ENCODE assay signal across 1 cellular context in genomic region chr1:21907737-21908136, GRCh38.
TF ChIP-seq lines count a peak whose summit lies in the region.

No MANE protein-coding gene starts in this region.

TF ChIP-seq in H1, 55 proteins besides CTCF, POLR2A, EP300 and RAD21 (continued from another document):
- TF ChIP-seq HDAC2 (IDR thresholded peaks at IDR 0.05; ENCODE audit: borderline replicate concordance in 1 of 2, low read depth in 2 of 2, low read length in 2 of 2) (no peak), SIN3A (conservative IDR thresholded peaks at IDR 0.05 in 1 of 2, IDR thresholded peaks at IDR 0.05 in 1 of 2; ENCODE audit: low read depth in 1 of 2, low read length in 2 of 2) (no peak), JUN (IDR thresholded peaks at IDR 0.05; ENCODE audit: low read depth, low read length) (no peak), SRF (IDR thresholded peaks at IDR 0.05; ENCODE audit: low read depth, low read length) (no peak), TCF12 (IDR thresholded peaks at IDR 0.05; ENCODE audit: low read depth, low read length) (no peak), YY1 (IDR thresholded peaks at IDR 0.05; ENCODE audit: low read depth, low read length) (no peak), CEBPB (IDR thresholded peaks at IDR 0.05; ENCODE audit: low read depth, low read length) (no peak), KDM1A (IDR thresholded peaks at IDR 0.05; ENCODE audit: borderline replicate concordance, low read length) (no peak), ZNF274 (IDR thresholded peaks at IDR 0.05; ENCODE audit: borderline replicate concordance, extremely low read depth, low read length) (no peak), USF2 (IDR thresholded peaks at IDR 0.05; ENCODE audit: low read length) (no peak), SUZ12 (IDR thresholded peaks at IDR 0.05; ENCODE audit: low read length) (no peak), TAF1 (IDR thresholded peaks at IDR 0.05; ENCODE audit: low read depth, low read length) (no peak), KDM5A (IDR thresholded peaks at IDR 0.05; ENCODE audit: low read length) (no peak), SIRT6 (IDR thresholded peaks at IDR 0.05; ENCODE audit: low read length) (no peak), BCL11A (IDR thresholded peaks at IDR 0.05; ENCODE audit: low read depth in 2 of 2, low read length in 2 of 2) (no peak)
